In genomic region chr11:86582898-86583297, GRCh38 we compare ENCODE assay signal across 23 cellular contexts.
DNase-seq lines count a peak whose midpoint lies in the region; ATAC-seq, FAIRE-seq and TF ChIP-seq lines count a peak whose summit lies in the region.
"Had no signal": no experiment of that assay in that cellular context is flagged by ENCODE, and none has a peak within 500 bp of the region (broad histone marks: within the 10 kb centered on the region; RNA-seq: fewer than 3 reads in every experiment).

No MANE protein-coding gene starts in this region.

- H3K27me3 ChIP-seq in astrocyte (ENCODE audit: insufficient read depth, low read length) (no peaks in the 10 kb centered on the region), H9 (ENCODE audit: insufficient read depth, low read length) (no peaks in the 10 kb centered on the region)

- H3K36me3 ChIP-seq in astrocyte (ENCODE audit: insufficient read depth, low read length) (no peaks in the 10 kb centered on the region), mucosa of descending colon (ENCODE audit: low read depth) (no peaks in the 10 kb centered on the region)

- no peak overlapping the region for H4K8ac ChIP-seq in H9 (replicated peaks; ENCODE audit: insufficient read length, low read depth, low read length)

- no CpG with 5 or more reads among the region's 3 CpGs for WGBS in H9 (ENCODE audit: extremely low coverage, insufficient read length, low lambda C conversion rate)

- H4K5ac ChIP-seq in H9 (ENCODE audit: insufficient read length, low read depth, low read length), result no peak overlapping the region

- H3K4me1 Mint-ChIP-seq in astrocyte (ENCODE audit: low read depth, unreplicated experiment), result peaks cover 7% of the 10 kb centered on the region
- peaks cover 4 to 5% of the 10 kb centered on the region in 2 experiments; a peak in 2 of 4 replicates for H3K4me1 Mint-ChIP-seq in H9

- H3K79me2 ChIP-seq in astrocyte (ENCODE audit: insufficient read depth, low read length), result no peaks in the 10 kb centered on the region
- H3K79me2 ChIP-seq in H9 (ENCODE audit: insufficient read depth, low read length), result no peaks in the 10 kb centered on the region

- H3K36me3 Mint-ChIP-seq in astrocyte (ENCODE audit: low read depth, unreplicated experiment) (no peaks in the 10 kb centered on the region), H9 (ENCODE audit: insufficient read depth in 1 of 3, low read depth in 3 of 3) (no peaks in the 10 kb centered on the region)

- peak; percentile 82 for ATAC-seq in mucosa of descending colon
- ATAC-seq: PC-3, SK-N-SH treated with all-trans-retinoic acid at 6 μM for 48 hours had no signal

- TF ChIP-seq CTCF in astrocyte (IDR thresholded peaks at IDR 0.05; ENCODE audit: insufficient read depth, low read depth, low read length), result no peak
- no peak for TF ChIP-seq CTCF in mucosa of descending colon (IDR thresholded peaks at IDR 0.05)
- no peak for TF ChIP-seq CTCF in GM10266 (IDR thresholded peaks at IDR 0.05; ENCODE audit: control insufficient read depth, insufficient read depth, low read depth, missing control alignments)
- TF ChIP-seq CTCF in H9 (conservative IDR thresholded peaks at IDR 0.05), result no peak

- H2BK15ac ChIP-seq in H9 (ENCODE audit: low read depth, low read length), result no peak overlapping the region

- H2AFZ ChIP-seq in astrocyte (ENCODE audit: low read depth, low read length) (no peak overlapping the region), H9 (ENCODE audit: low read length) (no peak overlapping the region)

- DNase-seq in HT-29 (ENCODE audit: low spot score) (peak; percentile 47), astrocyte (ENCODE audit: low read depth) (no peak), mucosa of descending colon (peak in 1 of 3 donors; percentile 45), retina (peak; percentile 42), GM10266 (ENCODE audit: extremely low spot score) (no peak), H9 (no peak), NCI-H128 (lab: John Stamatoyannopoulos, UW; ENCODE audit: unreplicated experiment) (no peak)
- DNase-seq: Calu3; CD4-positive, alpha-beta T cell; GF-D8; H7; IMR-90; Karpas-422; NCI-H1105 treated with DMSO at 0.1 percent for 48 hours; NCI-H187; NCI-H2107; NCI-H524; PC-3; SIG-M5 had no signal

- no peak overlapping the region for H3T11ph ChIP-seq in H9 (ENCODE audit: low read length)

- H2AK5ac ChIP-seq in H9 (ENCODE audit: insufficient read length, low read length), result no peak overlapping the region

- no peaks in the 10 kb centered on the region for H3K23me2 ChIP-seq in H9 (ENCODE audit: insufficient read length, low read depth, low read length, poor library complexity, severe bottlenecking)

- intact Hi-C loops in mucosa of descending colon (cut with DNase I, micrococcal nuclease), result no loop called here

- peak; percentile 20 for FAIRE-seq in astrocyte (lab: Jason Lieb, UNC)
- FAIRE-seq: A204.1, GM12891 had no signal

- no peak overlapping the region for H3K18ac ChIP-seq in H9 (ENCODE audit: insufficient read length, low read depth, low read length)

- H3K4me1 ChIP-seq in astrocyte (ENCODE audit: insufficient read depth, low read length) (peaks cover 7% of the 10 kb centered on the region), mucosa of descending colon (ENCODE audit: low read depth) (peaks cover 15% of the 10 kb centered on the region), H9 (ENCODE audit: insufficient read depth, low read length) (no peaks in the 10 kb centered on the region)

- H2BK20ac ChIP-seq in H9 (ENCODE audit: low read depth, low read length, poor library complexity, severe bottlenecking), result no peak overlapping the region

- H3K9me3 Mint-ChIP-seq in astrocyte (ENCODE audit: unreplicated experiment), result no peaks in the 10 kb centered on the region
- H3K9me3 Mint-ChIP-seq in H9, result no peaks in the 10 kb centered on the region
- H3K9me3 Mint-ChIP-seq: CD4-positive, alpha-beta T cell had no signal

- H2BK5ac ChIP-seq in H9 (ENCODE audit: insufficient read length, low read length), result no peak overlapping the region

- H2BK12ac ChIP-seq in H9 (ENCODE audit: insufficient read length, low read depth, low read length), result no peak overlapping the region

- H3K4ac ChIP-seq in H9 (ENCODE audit: low read depth, low read length), result no peak overlapping the region

- no peak overlapping the region for H3K4me2 ChIP-seq in astrocyte (ENCODE audit: low read length)
- no peak overlapping the region for H3K4me2 ChIP-seq in H9 (ENCODE audit: insufficient read depth, insufficient read length, low read length)

- H3K9ac ChIP-seq in astrocyte (ENCODE audit: low read length) (no peak overlapping the region), H9 (ENCODE audit: extremely low read depth, insufficient read length, low read length) (no peak overlapping the region)

- H4K91ac ChIP-seq in H9 (ENCODE audit: insufficient read length, low read depth, low read length), result no peak overlapping the region

- no peak overlapping the region for H3K56ac ChIP-seq in H9 (ENCODE audit: insufficient read length, low read depth, low read length)

- no peaks in the 10 kb centered on the region for H4K20me1 ChIP-seq in astrocyte (ENCODE audit: insufficient read depth, low read length)
- H4K20me1 ChIP-seq in H9 (ENCODE audit: control insufficient read depth, insufficient read depth, insufficient read length), result no peaks in the 10 kb centered on the region

- no peak overlapping the region for H3K23ac ChIP-seq in H9 (ENCODE audit: insufficient read length, low read depth, low read length)

- H3K14ac ChIP-seq in H9 (ENCODE audit: insufficient read depth, low read length), result no peak overlapping the region

- H3K27me3 Mint-ChIP-seq in astrocyte (ENCODE audit: low read depth, unreplicated experiment), result no peaks in the 10 kb centered on the region
- no peaks in the 10 kb centered on the region for H3K27me3 Mint-ChIP-seq in H9 (ENCODE audit: low read depth)
- H3K27me3 Mint-ChIP-seq: CD4-positive, alpha-beta T cell had no signal

- H3K4me3 ChIP-seq in astrocyte (ENCODE audit: insufficient read depth, low read depth, low read length) (no peak overlapping the region), mucosa of descending colon (no peak overlapping the region)

- H3K27ac Mint-ChIP-seq in astrocyte (ENCODE audit: unreplicated experiment) (no peak overlapping the region), H9 (no peak overlapping the region)
- H3K27ac Mint-ChIP-seq: CD4-positive, alpha-beta T cell had no signal

- no peaks in the 10 kb centered on the region for H3K79me1 ChIP-seq in H9 (ENCODE audit: insufficient read depth, low read depth, low read length, poor library complexity, severe bottlenecking)

- H3K4me3 Mint-ChIP-seq in astrocyte (ENCODE audit: unreplicated experiment), result no peak overlapping the region
- H3K4me3 Mint-ChIP-seq in H9, result no peak overlapping the region
- H3K4me3 Mint-ChIP-seq: CD4-positive, alpha-beta T cell had no signal

- no peaks in the 10 kb centered on the region for H3K9me3 ChIP-seq in astrocyte (ENCODE audit: insufficient read depth, low read depth, low read length)
- H3K9me3 ChIP-seq in mucosa of descending colon, result no peaks in the 10 kb centered on the region
- no peaks in the 10 kb centered on the region for H3K9me3 ChIP-seq in H9 (ENCODE audit: control insufficient read depth, low read depth, low read length)

- no peak overlapping the region for H3K27ac ChIP-seq in astrocyte (ENCODE audit: low read depth, low read length)
- no peak overlapping the region for H3K27ac ChIP-seq in H9 (ENCODE audit: insufficient read length, low read depth, low read length)
- H3K27ac ChIP-seq: RWPE1 had no signal

- no peak overlapping the region for H2BK120ac ChIP-seq in H9 (ENCODE audit: low read depth, low read length, poor library complexity, severe bottlenecking)

Comparison
In these comparisons a context has a peak if more than half of its experiments do, and no peak if none do; other contexts are left out.
1. DNase-seq: peak in HT-29 (single experiment) and retina (single experiment); none in astrocyte (single experiment), GM10266 (single experiment), H9 (single experiment) and NCI-H128 (single experiment).